Comparison of ENCODE assay signal across 10 cellular contexts in genomic region chr19:10107817-10108367, GRCh38. TPM values are rescaled to one million over a fixed set of nuclear protein-coding genes. Genes with fewer than 3 reads are reported as not detected.
DNase-seq lines count a peak whose midpoint lies in the region; ATAC-seq and TF ChIP-seq lines count a peak whose summit lies in the region.
"Had no signal": no experiment of that assay in that cellular context is flagged by ENCODE, and none has a peak within 500 bp of the region (broad histone marks: within the 10 kb centered on the region; RNA-seq: fewer than 3 reads in every experiment).

No MANE protein-coding gene starts in this region.

- H3K9ac ChIP-seq in Karpas-422 (ENCODE audit: low read length), result peak overlapping the region; percentile 100

- intact Hi-C loops in CD8-positive, alpha-beta T cell (cut with DNase I, micrococcal nuclease), result loop anchor here (1.0 to 10.0 kb wide), 6 partner anchors 11 to 987 kb away; partner anchors contain the start of genes PIN1 (in 2 of the 2), DNMT1 (in 1 of the 2), EIF3G (in 1 of the 2) and TYK2 (in 1 of the 2)
- intact Hi-C loops in lower leg skin (cut with DNase I; ENCODE audit: low total_unique reads), result no loop called here

- POLR2A ChIA-PET in CD8-positive, alpha-beta T cell (lab: Charles Lee), result interaction anchor here (0.5 to 4.4 kb wide), 5 partner anchors 9 to 477 kb away, joined by 3 to 39 read pairs (median 3); no protein-coding TSS in a partner anchor

- peaks cover 49% of the 10 kb centered on the region for H3K36me3 Mint-ChIP-seq in CD8-positive, alpha-beta T cell
- H3K36me3 Mint-ChIP-seq in endothelial cell (ENCODE audit: low read depth, unreplicated experiment), result peaks cover 32% of the 10 kb centered on the region

- no peak for TF ChIP-seq CTCF in CD8-positive, alpha-beta T cell (IDR thresholded peaks at IDR 0.05)
- no peak for TF ChIP-seq CTCF in endothelial cell (IDR thresholded peaks at IDR 0.05; ENCODE audit: unreplicated experiment)
- no peak for TF ChIP-seq CTCF in lower leg skin (IDR thresholded peaks at IDR 0.05)

- no peaks in the 10 kb centered on the region for H3K27me3 ChIP-seq in CD8-positive, alpha-beta T cell (ENCODE audit: insufficient read depth, low read length)
- no peaks in the 10 kb centered on the region for H3K27me3 ChIP-seq in Karpas-422 (ENCODE audit: low read length)
- H3K27me3 ChIP-seq: spleen, testis had no signal

- H3K9me2 ChIP-seq in Karpas-422 (replicated peaks; ENCODE audit: insufficient read depth, low read length), result no peaks in the 10 kb centered on the region

- 0 out of 2 replicates have a peak, but pooled peaks cover 6% of the 10 kb centered on the region for H4K20me1 ChIP-seq in Karpas-422 (ENCODE audit: insufficient read depth, low read depth, low read length)

- H2AFZ ChIP-seq in Karpas-422 (ENCODE audit: low read length), result no peak overlapping the region

- H3K4me3 Mint-ChIP-seq in CD8-positive, alpha-beta T cell, result peak overlapping the region; percentile 89
- H3K4me3 Mint-ChIP-seq in endothelial cell (ENCODE audit: unreplicated experiment), result peak overlapping the region; percentile 80

- H3K79me2 ChIP-seq in Karpas-422 (ENCODE audit: low read length), result peaks cover 25% of the 10 kb centered on the region

- peaks cover 38% of the 10 kb centered on the region for H3K36me3 ChIP-seq in CD8-positive, alpha-beta T cell (ENCODE audit: insufficient read depth, low read length)
- H3K36me3 ChIP-seq in Karpas-422 (ENCODE audit: insufficient read depth, low read length), result peaks cover 32% of the 10 kb centered on the region

- WGBS in lower leg skin, 2 donors, result 84 to 89% methylated on average over 11 to 14 of the region's 14 CpGs

- H3K27ac ChIP-seq in CD8-positive, alpha-beta T cell (ENCODE audit: low read depth, low read length), result no peak overlapping the region
- peak overlapping the region; percentile 86 for H3K27ac ChIP-seq in Karpas-422 (ENCODE audit: low read length)
- H3K27ac ChIP-seq: testis had no signal

- no peak for TF ChIP-seq POLR2A in lower leg skin (IDR thresholded peaks at IDR 0.05)

- H3K4me3 ChIP-seq in CD8-positive, alpha-beta T cell (ENCODE audit: low read depth, low read length), result no peak overlapping the region
- H3K4me3 ChIP-seq in Karpas-422 (ENCODE audit: low read length) (peak overlapping the region; percentile 100; the same call in 1 of the 2 replicates), lower leg skin (ENCODE audit: low read depth, poor library complexity, severe bottlenecking) (no peak overlapping the region)

- no peaks in the 10 kb centered on the region for H3K27me3 Mint-ChIP-seq in CD8-positive, alpha-beta T cell (ENCODE audit: low read depth)
- H3K27me3 Mint-ChIP-seq in endothelial cell (ENCODE audit: unreplicated experiment), result peaks cover 20% of the 10 kb centered on the region

- no peaks in the 10 kb centered on the region for H3K9me3 Mint-ChIP-seq in CD8-positive, alpha-beta T cell
- no peaks in the 10 kb centered on the region for H3K9me3 Mint-ChIP-seq in endothelial cell (ENCODE audit: unreplicated experiment)

- peaks cover 63% of the 10 kb centered on the region for H3K4me1 ChIP-seq in CD8-positive, alpha-beta T cell (ENCODE audit: insufficient read depth, low read length)
- H3K4me1 ChIP-seq in Karpas-422 (ENCODE audit: low read length), result peaks cover 50% of the 10 kb centered on the region

- no peak for ATAC-seq in CD8-positive, alpha-beta T cell
- ATAC-seq in HG03095 (IDR thresholded peaks at IDR 0.05; ENCODE audit: unreplicated experiment), result no peak
- ATAC-seq: left colon had no signal

- peaks cover 58% of the 10 kb centered on the region for H3K4me1 Mint-ChIP-seq in CD8-positive, alpha-beta T cell (ENCODE audit: low read depth)
- peaks cover 17% of the 10 kb centered on the region for H3K4me1 Mint-ChIP-seq in endothelial cell (ENCODE audit: unreplicated experiment)

- no peaks in the 10 kb centered on the region for H3K9me3 ChIP-seq in CD8-positive, alpha-beta T cell (ENCODE audit: low read length)
- H3K9me3 ChIP-seq in Karpas-422 (ENCODE audit: low read length), result no peaks in the 10 kb centered on the region
- H3K9me3 ChIP-seq: spleen, testis had no signal

- no peak for DNase-seq in CD8-positive, alpha-beta T cell
- DNase-seq in Karpas-422 (no peak), endothelial cell (ENCODE audit: low spot score) (no peak), glomerular visceral epithelial cell (ENCODE audit: extremely low spot score) (no peak), lower leg skin (ENCODE audit: low spot score in 2 of 2) (no peak)
- DNase-seq: left colon, NCI-H1417, spleen, testis had no signal

- H3K27ac Mint-ChIP-seq in CD8-positive, alpha-beta T cell, result peak overlapping the region; percentile 93
- H3K27ac Mint-ChIP-seq in endothelial cell (ENCODE audit: unreplicated experiment), result no peak overlapping the region

- CTCF ChIA-PET in CD8-positive, alpha-beta T cell (lab: Charles Lee), result interaction anchor here (1.8 to 8.1 kb wide), 4 partner anchors 8 to 142 kb away, joined by 4 to 71 read pairs (median 7); no protein-coding TSS in a partner anchor

- peak overlapping the region; percentile 96 for H3K4me2 ChIP-seq in Karpas-422 (ENCODE audit: low read depth, low read length, poor library complexity, severe bottlenecking)

RNA-seq across cellular contexts. Expression of gene PPAN, which starts 1.7 kb away (rescaled TPM):
- total RNA-seq in CD8-positive, alpha-beta T cell, result 100 to 1,000 TPM in 1 of 2 experiments, 10 to 100 TPM in 1; 97.6 to 114 TPM
- 30.4 and 77.1 TPM in 2 replicates for total RNA-seq in Karpas-422 (2014; rRNA removed; shearing (Covaris generic); ENCODE audit: low replicate concordance)
- total RNA-seq in endothelial cell (ENCODE audit: unreplicated experiment), result 39.6 TPM
- 10 to 100 TPM; 38.7 to 61.3 (median 52.9) TPM for total RNA-seq in lower leg skin

RNA-seq across cellular contexts. Expression of gene P2RY11, which starts 3.6 kb away (rescaled TPM):
- total RNA-seq in CD8-positive, alpha-beta T cell, result 10 to 100 TPM; 74.4 to 76.3 TPM
- total RNA-seq in Karpas-422 (2014; rRNA removed; shearing (Covaris generic); ENCODE audit: low replicate concordance), result 1.7 and 6.1 TPM in 2 replicates
- total RNA-seq in endothelial cell (ENCODE audit: unreplicated experiment), result 16.3 TPM
- total RNA-seq in lower leg skin, result 10 to 100 TPM; 19.0 to 26.3 (median 22.5) TPM

RNA-seq across cellular contexts. Expression of gene ANGPTL6, which starts 5.4 kb away (rescaled TPM):
- total RNA-seq in CD8-positive, alpha-beta T cell, result 1 to 10 TPM; 1.2 TPM
- 7.3 and 8.3 TPM in 2 replicates for total RNA-seq in Karpas-422 (2014; rRNA removed; shearing (Covaris generic); ENCODE audit: low replicate concordance)
- total RNA-seq in endothelial cell (ENCODE audit: unreplicated experiment) (0.36 TPM), lower leg skin (1 to 10 TPM in 1 of 4 donors, under 1 TPM in 2, not detected in 1; 0.21 to 1.8 (median 0.68) TPM)

RNA-seq across cellular contexts. Expression of gene EIF3G, which starts 11.8 kb away (rescaled TPM):
- 100 to 1,000 TPM; 331 to 334 TPM for total RNA-seq in CD8-positive, alpha-beta T cell
- total RNA-seq in Karpas-422 (2014; rRNA removed; shearing (Covaris generic); ENCODE audit: low replicate concordance), result 281 and 602 TPM in 2 replicates
- 286 TPM for total RNA-seq in endothelial cell (ENCODE audit: unreplicated experiment)
- total RNA-seq in lower leg skin, result 100 to 1,000 TPM; 292 to 348 (median 320) TPM

RNA-seq across cellular contexts. Expression of gene SHFL, which starts 21.8 kb away (rescaled TPM):
- 10 to 100 TPM; 56.4 to 61.6 TPM for total RNA-seq in CD8-positive, alpha-beta T cell
- total RNA-seq in Karpas-422 (2014; rRNA removed; shearing (Covaris generic); ENCODE audit: low replicate concordance), result 29.0 and 55.3 TPM in 2 replicates
- total RNA-seq in endothelial cell (ENCODE audit: unreplicated experiment) (9.2 TPM), lower leg skin (10 to 100 TPM; 17.0 to 24.6 (median 23.3) TPM)
